ENCODE assay signal across 1 cellular context in the genomic region with DNA sequence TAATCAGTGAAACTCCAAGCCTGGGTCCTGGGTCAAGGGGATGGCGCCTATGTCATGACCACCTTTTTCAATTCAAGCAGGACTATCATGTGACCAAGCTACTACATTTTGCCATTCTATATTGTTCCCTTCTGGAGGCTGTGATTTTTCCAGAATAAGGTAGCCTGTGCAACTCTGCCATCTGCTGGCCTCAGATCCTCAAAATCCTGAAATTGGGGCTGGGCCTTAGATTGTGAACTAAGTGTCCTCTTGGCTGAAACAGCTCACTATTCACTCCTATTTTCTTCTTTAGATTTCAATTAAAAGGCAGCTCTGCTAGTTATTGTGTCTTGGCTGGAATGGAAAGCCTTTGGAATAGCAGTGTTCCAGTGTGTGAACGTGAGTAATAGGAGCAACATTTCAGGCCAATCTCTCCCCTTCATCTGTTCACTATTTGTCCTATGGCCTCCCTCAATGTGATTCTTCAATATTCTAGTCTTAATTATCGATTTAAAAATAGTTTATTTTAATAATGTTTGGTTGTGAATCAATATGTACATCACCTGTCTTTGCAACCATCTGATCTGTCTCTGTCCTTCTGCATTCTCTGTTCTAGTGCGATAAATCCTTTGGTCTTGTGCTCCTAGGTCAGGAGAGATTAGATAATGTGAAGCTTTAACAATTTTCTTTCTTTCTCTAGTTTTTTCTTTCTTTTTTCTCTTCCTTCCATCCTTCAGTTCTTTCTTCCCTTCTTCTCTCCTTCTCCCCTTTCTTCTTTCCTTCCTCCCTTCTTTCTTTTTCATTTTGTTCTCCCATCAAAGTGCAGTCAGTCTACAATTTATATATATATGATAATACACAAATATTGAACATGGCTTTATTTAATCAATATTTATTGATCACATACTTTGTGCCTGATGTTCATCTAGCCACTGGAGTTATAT.
TF ChIP-seq lines count a peak whose summit lies in the region.

No MANE protein-coding gene starts in this region.

TF ChIP-seq in GM23338, 12 proteins besides CTCF, POLR2A, EP300 and RAD21:
- TF ChIP-seq, protein P1, sequence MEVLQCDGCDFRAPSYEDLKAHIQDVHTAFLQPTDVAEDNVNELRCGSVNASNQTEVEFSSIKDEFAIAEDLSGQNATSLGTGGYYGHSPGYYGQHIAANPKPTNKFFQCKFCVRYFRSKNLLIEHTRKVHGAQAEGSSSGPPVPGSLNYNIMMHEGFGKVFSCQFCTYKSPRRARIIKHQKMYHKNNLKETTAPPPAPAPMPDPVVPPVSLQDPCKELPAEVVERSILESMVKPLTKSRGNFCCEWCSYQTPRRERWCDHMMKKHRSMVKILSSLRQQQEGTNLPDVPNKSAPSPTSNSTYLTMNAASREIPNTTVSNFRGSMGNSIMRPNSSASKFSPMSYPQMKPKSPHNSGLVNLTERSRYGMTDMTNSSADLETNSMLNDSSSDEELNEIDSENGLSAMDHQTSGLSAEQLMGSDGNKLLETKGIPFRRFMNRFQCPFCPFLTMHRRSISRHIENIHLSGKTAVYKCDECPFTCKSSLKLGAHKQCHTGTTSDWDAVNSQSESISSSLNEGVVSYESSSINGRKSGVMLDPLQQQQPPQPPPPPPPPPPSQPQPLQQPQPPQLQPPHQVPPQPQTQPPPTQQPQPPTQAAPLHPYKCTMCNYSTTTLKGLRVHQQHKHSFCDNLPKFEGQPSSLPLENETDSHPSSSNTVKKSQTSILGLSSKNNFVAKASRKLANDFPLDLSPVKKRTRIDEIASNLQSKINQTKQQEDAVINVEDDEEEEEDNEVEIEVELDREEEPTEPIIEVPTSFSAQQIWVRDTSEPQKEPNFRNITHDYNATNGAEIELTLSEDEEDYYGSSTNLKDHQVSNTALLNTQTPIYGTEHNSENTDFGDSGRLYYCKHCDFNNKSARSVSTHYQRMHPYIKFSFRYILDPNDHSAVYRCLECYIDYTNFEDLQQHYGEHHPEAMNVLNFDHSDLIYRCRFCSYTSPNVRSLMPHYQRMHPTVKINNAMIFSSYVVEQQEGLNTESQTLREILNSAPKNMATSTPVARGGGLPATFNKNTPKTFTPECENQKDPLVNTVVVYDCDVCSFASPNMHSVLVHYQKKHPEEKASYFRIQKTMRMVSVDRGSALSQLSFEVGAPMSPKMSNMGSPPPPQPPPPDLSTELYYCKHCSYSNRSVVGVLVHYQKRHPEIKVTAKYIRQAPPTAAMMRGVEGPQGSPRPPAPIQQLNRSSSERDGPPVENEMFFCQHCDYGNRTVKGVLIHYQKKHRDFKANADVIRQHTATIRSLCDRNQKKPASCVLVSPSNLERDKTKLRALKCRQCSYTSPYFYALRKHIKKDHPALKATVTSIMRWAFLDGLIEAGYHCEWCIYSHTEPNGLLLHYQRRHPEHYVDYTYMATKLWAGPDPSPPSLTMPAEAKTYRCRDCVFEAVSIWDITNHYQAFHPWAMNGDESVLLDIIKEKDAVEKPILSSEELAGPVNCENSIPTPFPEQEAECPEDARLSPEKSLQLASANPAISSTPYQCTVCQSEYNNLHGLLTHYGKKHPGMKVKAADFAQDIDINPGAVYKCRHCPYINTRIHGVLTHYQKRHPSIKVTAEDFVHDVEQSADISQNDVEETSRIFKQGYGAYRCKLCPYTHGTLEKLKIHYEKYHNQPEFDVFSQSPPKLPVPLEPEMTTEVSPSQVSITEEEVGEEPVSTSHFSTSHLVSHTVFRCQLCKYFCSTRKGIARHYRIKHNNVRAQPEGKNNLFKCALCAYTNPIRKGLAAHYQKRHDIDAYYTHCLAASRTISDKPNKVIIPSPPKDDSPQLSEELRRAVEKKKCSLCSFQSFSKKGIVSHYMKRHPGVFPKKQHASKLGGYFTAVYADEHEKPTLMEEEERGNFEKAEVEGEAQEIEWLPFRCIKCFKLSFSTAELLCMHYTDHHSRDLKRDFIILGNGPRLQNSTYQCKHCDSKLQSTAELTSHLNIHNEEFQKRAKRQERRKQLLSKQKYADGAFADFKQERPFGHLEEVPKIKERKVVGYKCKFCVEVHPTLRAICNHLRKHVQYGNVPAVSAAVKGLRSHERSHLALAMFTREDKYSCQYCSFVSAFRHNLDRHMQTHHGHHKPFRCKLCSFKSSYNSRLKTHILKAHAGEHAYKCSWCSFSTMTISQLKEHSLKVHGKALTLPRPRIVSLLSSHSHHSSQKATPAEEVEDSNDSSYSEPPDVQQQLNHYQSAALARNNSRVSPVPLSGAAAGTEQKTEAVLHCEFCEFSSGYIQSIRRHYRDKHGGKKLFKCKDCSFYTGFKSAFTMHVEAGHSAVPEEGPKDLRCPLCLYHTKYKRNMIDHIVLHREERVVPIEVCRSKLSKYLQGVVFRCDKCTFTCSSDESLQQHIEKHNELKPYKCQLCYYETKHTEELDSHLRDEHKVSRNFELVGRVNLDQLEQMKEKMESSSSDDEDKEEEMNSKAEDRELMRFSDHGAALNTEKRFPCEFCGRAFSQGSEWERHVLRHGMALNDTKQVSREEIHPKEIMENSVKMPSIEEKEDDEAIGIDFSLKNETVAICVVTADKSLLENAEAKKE (CRISPR knock-in tag; IDR thresholded peaks at IDR 0.05): no peak
- no peak for TF ChIP-seq STAT1 (IDR thresholded peaks at IDR 0.05; ENCODE audit: unreplicated experiment)
- no peak for TF ChIP-seq EZH2phosphoT487 (IDR thresholded peaks at IDR 0.05; ENCODE audit: unreplicated experiment)
- no peak for TF ChIP-seq EZH2 (IDR thresholded peaks at IDR 0.05; ENCODE audit: low read depth, unreplicated experiment)
- TF ChIP-seq, protein P2, sequence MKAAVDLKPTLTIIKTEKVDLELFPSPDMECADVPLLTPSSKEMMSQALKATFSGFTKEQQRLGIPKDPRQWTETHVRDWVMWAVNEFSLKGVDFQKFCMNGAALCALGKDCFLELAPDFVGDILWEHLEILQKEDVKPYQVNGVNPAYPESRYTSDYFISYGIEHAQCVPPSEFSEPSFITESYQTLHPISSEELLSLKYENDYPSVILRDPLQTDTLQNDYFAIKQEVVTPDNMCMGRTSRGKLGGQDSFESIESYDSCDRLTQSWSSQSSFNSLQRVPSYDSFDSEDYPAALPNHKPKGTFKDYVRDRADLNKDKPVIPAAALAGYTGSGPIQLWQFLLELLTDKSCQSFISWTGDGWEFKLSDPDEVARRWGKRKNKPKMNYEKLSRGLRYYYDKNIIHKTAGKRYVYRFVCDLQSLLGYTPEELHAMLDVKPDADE (IDR thresholded peaks at IDR 0.05): no peak
- TF ChIP-seq JUNB (IDR thresholded peaks at IDR 0.05; ENCODE audit: unreplicated experiment): no peak
- TF ChIP-seq NANOG (IDR thresholded peaks at IDR 0.05; ENCODE audit: borderline replicate concordance): no peak
- TF ChIP-seq ZNF114 (CRISPR knock-in tag; IDR thresholded peaks at IDR 0.05): no peak
- TF ChIP-seq ZNF331 (CRISPR knock-in tag; IDR thresholded peaks at IDR 0.05; ENCODE audit: low read depth): no peak
- TF ChIP-seq, protein P3, sequence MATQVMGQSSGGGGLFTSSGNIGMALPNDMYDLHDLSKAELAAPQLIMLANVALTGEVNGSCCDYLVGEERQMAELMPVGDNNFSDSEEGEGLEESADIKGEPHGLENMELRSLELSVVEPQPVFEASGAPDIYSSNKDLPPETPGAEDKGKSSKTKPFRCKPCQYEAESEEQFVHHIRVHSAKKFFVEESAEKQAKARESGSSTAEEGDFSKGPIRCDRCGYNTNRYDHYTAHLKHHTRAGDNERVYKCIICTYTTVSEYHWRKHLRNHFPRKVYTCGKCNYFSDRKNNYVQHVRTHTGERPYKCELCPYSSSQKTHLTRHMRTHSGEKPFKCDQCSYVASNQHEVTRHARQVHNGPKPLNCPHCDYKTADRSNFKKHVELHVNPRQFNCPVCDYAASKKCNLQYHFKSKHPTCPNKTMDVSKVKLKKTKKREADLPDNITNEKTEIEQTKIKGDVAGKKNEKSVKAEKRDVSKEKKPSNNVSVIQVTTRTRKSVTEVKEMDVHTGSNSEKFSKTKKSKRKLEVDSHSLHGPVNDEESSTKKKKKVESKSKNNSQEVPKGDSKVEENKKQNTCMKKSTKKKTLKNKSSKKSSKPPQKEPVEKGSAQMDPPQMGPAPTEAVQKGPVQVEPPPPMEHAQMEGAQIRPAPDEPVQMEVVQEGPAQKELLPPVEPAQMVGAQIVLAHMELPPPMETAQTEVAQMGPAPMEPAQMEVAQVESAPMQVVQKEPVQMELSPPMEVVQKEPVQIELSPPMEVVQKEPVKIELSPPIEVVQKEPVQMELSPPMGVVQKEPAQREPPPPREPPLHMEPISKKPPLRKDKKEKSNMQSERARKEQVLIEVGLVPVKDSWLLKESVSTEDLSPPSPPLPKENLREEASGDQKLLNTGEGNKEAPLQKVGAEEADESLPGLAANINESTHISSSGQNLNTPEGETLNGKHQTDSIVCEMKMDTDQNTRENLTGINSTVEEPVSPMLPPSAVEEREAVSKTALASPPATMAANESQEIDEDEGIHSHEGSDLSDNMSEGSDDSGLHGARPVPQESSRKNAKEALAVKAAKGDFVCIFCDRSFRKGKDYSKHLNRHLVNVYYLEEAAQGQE (IDR thresholded peaks at IDR 0.05; ENCODE audit: unreplicated experiment): no peak
- TF ChIP-seq POLR2AphosphoS5 (IDR thresholded peaks at IDR 0.05; ENCODE audit: low read depth): no peak
- no peak for TF ChIP-seq CREB1 (CRISPR knock-in tag; IDR thresholded peaks at IDR 0.05; ENCODE audit: low read depth)
